15 cellular contexts compared by ENCODE assay signal in genomic region chr5:95723632-95724369, GRCh38. TPM values are rescaled to one million over a fixed set of nuclear protein-coding genes. Genes with fewer than 3 reads are reported as not detected.
DNase-seq lines count a peak whose midpoint lies in the region; ATAC-seq, FAIRE-seq and TF ChIP-seq lines count a peak whose summit lies in the region.
"Had no signal": no experiment of that assay in that cellular context is flagged by ENCODE, and none has a peak within 500 bp of the region (broad histone marks: within the 10 kb centered on the region; RNA-seq: fewer than 3 reads in every experiment).

No MANE protein-coding gene starts in this region.

- peak overlapping the region; percentile 63 for H2BK120ac ChIP-seq in IMR-90 (ENCODE audit: low read depth, low read length)

- H3K4me2 ChIP-seq in DND-41 (ENCODE audit: insufficient read depth, low read length) (peak overlapping the region; percentile 41; the same call in 1 of the 2 replicates), IMR-90 (ENCODE audit: low read depth, low read length) (no peak overlapping the region; the same call in 1 of the 2 replicates), astrocyte (ENCODE audit: low read length) (peak overlapping the region; percentile 20)

- peaks cover 7% of the 10 kb centered on the region; the same call in 1 of the 2 replicates for H3K9me1 ChIP-seq in IMR-90 (ENCODE audit: insufficient read depth, low read length)

- H4K5ac ChIP-seq in IMR-90 (ENCODE audit: low read depth, low read length), result peak overlapping the region; percentile 19

- no peaks in the 10 kb centered on the region for H3K9me3 ChIP-seq in DND-41 (ENCODE audit: insufficient read depth, low read length, severe bottlenecking)
- no peaks in the 10 kb centered on the region for H3K9me3 ChIP-seq in IMR-90 (ENCODE audit: control insufficient read depth, insufficient read depth, low read length)
- no peaks in the 10 kb centered on the region for H3K9me3 ChIP-seq in astrocyte (ENCODE audit: insufficient read depth, low read depth, low read length)
- H3K9me3 ChIP-seq: esophagus squamous epithelium had no signal

- H3K4me1 ChIP-seq in DND-41 (ENCODE audit: insufficient read depth, low read length) (peaks cover 44% of the 10 kb centered on the region), IMR-90 (ENCODE audit: control insufficient read depth, insufficient read depth, low read length) (peaks cover 24% of the 10 kb centered on the region), astrocyte (ENCODE audit: insufficient read depth, low read length) (peaks cover 35% of the 10 kb centered on the region)

- TF ChIP-seq CTCF in DND-41 (IDR thresholded peaks at IDR 0.05; ENCODE audit: borderline replicate concordance, extremely low read depth, low read length, poor library complexity, severe bottlenecking), result no peak
- no peak for TF ChIP-seq CTCF in IMR-90 (conservative IDR thresholded peaks at IDR 0.05; ENCODE audit: low read depth, low read length)
- no peak for TF ChIP-seq CTCF in astrocyte (IDR thresholded peaks at IDR 0.05; ENCODE audit: insufficient read depth, low read depth, low read length)
- no peak for TF ChIP-seq CTCF in activated CD8-positive, alpha-beta T cell treated with anti-CD3 and anti-CD28 coated beads for 36 hours (IDR thresholded peaks at IDR 0.05)

- H4K20me1 ChIP-seq in DND-41 (ENCODE audit: insufficient read depth, low read length) (no peaks in the 10 kb centered on the region), IMR-90 (ENCODE audit: insufficient read depth, low read length) (no peaks in the 10 kb centered on the region), astrocyte (ENCODE audit: insufficient read depth, low read length) (no peaks in the 10 kb centered on the region)

- H3K36me3 Mint-ChIP-seq in astrocyte (ENCODE audit: low read depth, unreplicated experiment), result no peaks in the 10 kb centered on the region
- H3K36me3 Mint-ChIP-seq in activated CD8-positive, alpha-beta T cell treated with anti-CD3 and anti-CD28 coated beads for 36 hours (ENCODE audit: low read depth), result no peaks in the 10 kb centered on the region
- H3K36me3 Mint-ChIP-seq: naive B cell had no signal

- H4K8ac ChIP-seq in IMR-90 (ENCODE audit: low read depth in 2 of 2, low read length in 2 of 2), result peak overlapping the region in 1 of 2 experiments; percentile 57; a peak in 2 of 4 replicates

- H3K27me3 ChIP-seq in DND-41 (ENCODE audit: insufficient read depth, low read length, poor library complexity), result no peaks in the 10 kb centered on the region
- no peaks in the 10 kb centered on the region for H3K27me3 ChIP-seq in IMR-90 (ENCODE audit: control insufficient read depth, insufficient read depth, low read length)
- no peaks in the 10 kb centered on the region for H3K27me3 ChIP-seq in astrocyte (ENCODE audit: insufficient read depth, low read length)
- H3K27me3 ChIP-seq: esophagus squamous epithelium had no signal

- no peak overlapping the region for H2AK9ac ChIP-seq in IMR-90 (replicated peaks; ENCODE audit: low read depth, low read length, poor library complexity)

- H3K79me1 ChIP-seq in IMR-90 (ENCODE audit: low read depth in 1 of 2, low read length in 2 of 2), result peaks cover 0 to 13% of the 10 kb centered on the region in 2 experiments; a peak in 2 of 4 replicates

- H3K4me3 ChIP-seq in DND-41 (ENCODE audit: low read depth in 1 of 2, low read length in 2 of 2), result no peak overlapping the region
- no peak overlapping the region for H3K4me3 ChIP-seq in IMR-90 (ENCODE audit: insufficient read depth, low read depth, low read length)
- H3K4me3 ChIP-seq in astrocyte (ENCODE audit: insufficient read depth, low read depth, low read length), result no peak overlapping the region
- H3K4me3 ChIP-seq: esophagus squamous epithelium had no signal

- peak overlapping the region; percentile 16; the same call in 1 of the 2 replicates for H2BK20ac ChIP-seq in IMR-90 (ENCODE audit: low read depth, low read length)

- BruUV-seq in IMR-90 (replicated peaks; lab: Mats Ljungman, UMichigan), result no TSS peak

- peak; percentile 99 for ATAC-seq in DND-41 (ENCODE audit: insufficient read depth, low read depth)
- peak; percentile 63 for ATAC-seq in IMR-90 (ENCODE audit: low read depth)
- no peak for ATAC-seq in HG03439 (IDR thresholded peaks at IDR 0.05; ENCODE audit: unreplicated experiment)
- no peak for ATAC-seq in activated CD8-positive, alpha-beta T cell treated with anti-CD3 and anti-CD28 coated beads for 36 hours

- H2AFZ ChIP-seq in DND-41 (ENCODE audit: low read depth, low read length) (no peak overlapping the region), IMR-90 (replicated peaks; ENCODE audit: low read length, poor library complexity) (no peak overlapping the region), astrocyte (ENCODE audit: low read depth, low read length) (no peak overlapping the region)

- DNase-seq in DND-41 (peak; percentile 63), IMR-90 (peak; percentile 58), astrocyte (ENCODE audit: low read depth) (peak; percentile 71), lung microvascular endothelial cell (ENCODE audit: low read depth in 2 of 2) (peak; percentile 9 to 38), NCI-H2171 treated with DMSO at 0.1 percent for 48 hours (lab: John Stamatoyannopoulos, UW) (no peak)
- DNase-seq in effector CD4-positive, alpha-beta T cell, result no peak
- no peak for DNase-seq in activated CD8-positive, alpha-beta T cell treated with anti-CD3 and anti-CD28 coated beads for 36 hours
- DNase-seq: activated CD4-positive, alpha-beta T cell treated with anti-CD3 and anti-CD28 coated beads, Interleukin-2, amount 10 ng/mL, durations not matched to agents 24 days and 14 days; activated effector memory CD4-positive, alpha-beta T cell treated with Interleukin-2 at 50 U/mL for 16 hours; esophagus squamous epithelium; immature natural killer cell; naive B cell; small intestine had no signal

- intact Hi-C loops in IMR-90 (cut with micrococcal nuclease), result no loop called here
- intact Hi-C loops in activated CD8-positive, alpha-beta T cell treated with anti-CD3 and anti-CD28 coated beads for 36 hours (cut with micrococcal nuclease), result no loop called here

- H3K27ac ChIP-seq in DND-41 (ENCODE audit: low read length) (peak overlapping the region; percentile 27), IMR-90 (ENCODE audit: insufficient read depth, low read length) (peak overlapping the region; percentile 52; the same call in 1 of the 2 replicates), astrocyte (ENCODE audit: low read depth, low read length) (no peak overlapping the region)

- H3K14ac ChIP-seq in IMR-90 (replicated peaks; ENCODE audit: low read depth, low read length), result peak overlapping the region; percentile 43; the same call in 1 of the 2 replicates

- POLR2A ChIA-PET in IMR-90 (lab: Charles Lee; ENCODE audit: unreplicated experiment), result no interaction called here
- POLR2A ChIA-PET in activated CD8-positive, alpha-beta T cell treated with anti-CD3 and anti-CD28 coated beads for 36 hours (lab: Charles Lee), result interaction anchor here (1.5 kb wide), 1 partner anchor 12 kb away, joined by 3 read pairs; no protein-coding TSS in a partner anchor

- peak overlapping the region; percentile 25 for H2BK5ac ChIP-seq in IMR-90 (ENCODE audit: low read depth, low read length, poor library complexity, severe bottlenecking)

- dilution Hi-C loops in IMR-90 (cut with HindIII; ENCODE audit: low sequenced_read_pairs, unreplicated experiment), result no loop called here

- H3K79me2 ChIP-seq in DND-41 (ENCODE audit: insufficient read depth, low read length) (no peaks in the 10 kb centered on the region), astrocyte (ENCODE audit: insufficient read depth, low read length) (no peaks in the 10 kb centered on the region)

- H3K23ac ChIP-seq in IMR-90 (ENCODE audit: low read depth, low read length), result no peak overlapping the region

- H3K9ac ChIP-seq in DND-41 (ENCODE audit: low read depth, low read length) (no peak overlapping the region), IMR-90 (ENCODE audit: low read depth, low read length) (no peak overlapping the region), astrocyte (ENCODE audit: low read length) (no peak overlapping the region)

- peaks cover 32% of the 10 kb centered on the region for H3K4me1 Mint-ChIP-seq in astrocyte (ENCODE audit: low read depth, unreplicated experiment)
- peaks cover 6% of the 10 kb centered on the region for H3K4me1 Mint-ChIP-seq in activated CD8-positive, alpha-beta T cell treated with anti-CD3 and anti-CD28 coated beads for 36 hours (ENCODE audit: low read depth)

- H2BK15ac ChIP-seq in IMR-90 (ENCODE audit: low read depth, low read length), result no peak overlapping the region

- H4K91ac ChIP-seq in IMR-90 (ENCODE audit: insufficient read depth, low read depth, low read length), result peak overlapping the region; percentile 5

- CTCF ChIA-PET in IMR-90 (lab: Yijun Ruan, JAX), result interaction anchor here (0.6 to 3.5 kb wide), 5 partner anchors 14 to 169 kb away, joined by 3 to 16 read pairs (median 3); partner anchors contain the start of genes ARSK and SKIC3
- CTCF ChIA-PET in activated CD8-positive, alpha-beta T cell treated with anti-CD3 and anti-CD28 coated beads for 36 hours (lab: Charles Lee), result interaction anchor here (1.1 to 2.2 kb wide), 3 partner anchors 11 to 57 kb away, joined by 3 to 7 read pairs (median 4); no protein-coding TSS in a partner anchor

- no peak for FAIRE-seq in astrocyte (lab: Jason Lieb, UNC)
- FAIRE-seq: small intestine, urothelium cell line had no signal

- no peak for TF ChIP-seq RAD21 in IMR-90 (IDR thresholded peaks at IDR 0.05; ENCODE audit: low read length)

- H3K9me3 Mint-ChIP-seq in astrocyte (ENCODE audit: unreplicated experiment), result no peaks in the 10 kb centered on the region
- H3K9me3 Mint-ChIP-seq in activated CD8-positive, alpha-beta T cell treated with anti-CD3 and anti-CD28 coated beads for 36 hours, result no peaks in the 10 kb centered on the region
- H3K9me3 Mint-ChIP-seq: activated CD4-positive, alpha-beta T cell treated with anti-CD3 and anti-CD28 coated beads, Interleukin-2, amount 10 ng/mL, durations not matched to agents 24 days and 14 days; immature natural killer cell; naive B cell had no signal

- peak overlapping the region; percentile 37 for H3K4me3 Mint-ChIP-seq in astrocyte (ENCODE audit: unreplicated experiment)
- no peak overlapping the region for H3K4me3 Mint-ChIP-seq in activated CD8-positive, alpha-beta T cell treated with anti-CD3 and anti-CD28 coated beads for 36 hours
- H3K4me3 Mint-ChIP-seq: activated CD4-positive, alpha-beta T cell treated with anti-CD3 and anti-CD28 coated beads, Interleukin-2, amount 10 ng/mL, durations not matched to agents 24 days and 14 days; immature natural killer cell had no signal

- in situ Hi-C loops in IMR-90 (cut with MboI; ENCODE audit: low sequenced_read_pairs), result no loop called here

- no peak for TF ChIP-seq POLR2A in IMR-90 (IDR thresholded peaks at IDR 0.05; ENCODE audit: low read depth, low read length)

- no peaks in the 10 kb centered on the region for H3K27me3 Mint-ChIP-seq in astrocyte (ENCODE audit: low read depth, unreplicated experiment)
- H3K27me3 Mint-ChIP-seq in activated CD8-positive, alpha-beta T cell treated with anti-CD3 and anti-CD28 coated beads for 36 hours, result peaks cover 8% of the 10 kb centered on the region
- H3K27me3 Mint-ChIP-seq: naive B cell had no signal

- whole genome bisulfite sequencing in IMR-90 (ENCODE audit: extremely low coverage in 2 of 2, insufficient read length in 1 of 2), 2 experiments, result no CpG with 5 or more reads among the region's 5 CpGs

- H3K4ac ChIP-seq in IMR-90 (ENCODE audit: low read depth, low read length), result peak overlapping the region; percentile 58

- H3K36me3 ChIP-seq in DND-41 (ENCODE audit: insufficient read depth, low read length) (no peaks in the 10 kb centered on the region), IMR-90 (ENCODE audit: control insufficient read depth, insufficient read depth, low read length) (no peaks in the 10 kb centered on the region), astrocyte (ENCODE audit: insufficient read depth, low read length) (no peaks in the 10 kb centered on the region)
- H3K36me3 ChIP-seq: esophagus squamous epithelium had no signal

- H2AK5ac ChIP-seq in IMR-90 (ENCODE audit: low read depth, low read length), result no peak overlapping the region

- peak overlapping the region; percentile 63 for H3K27ac Mint-ChIP-seq in astrocyte (ENCODE audit: unreplicated experiment)
- no peak overlapping the region for H3K27ac Mint-ChIP-seq in activated CD8-positive, alpha-beta T cell treated with anti-CD3 and anti-CD28 coated beads for 36 hours
- H3K27ac Mint-ChIP-seq: activated CD4-positive, alpha-beta T cell treated with anti-CD3 and anti-CD28 coated beads, Interleukin-2, amount 10 ng/mL, durations not matched to agents 24 days and 14 days; immature natural killer cell; naive B cell had no signal

- no peak overlapping the region for H3K56ac ChIP-seq in IMR-90 (ENCODE audit: extremely low read depth, insufficient read depth, low read length)

- peak overlapping the region; percentile 7 for H3K18ac ChIP-seq in IMR-90 (ENCODE audit: low read depth, low read length)

RNA-seq across cellular contexts. Expression of gene RHOBTB3, which starts 7.3 kb away (rescaled TPM):
- total RNA-seq in IMR-90 (2012; rRNA removed) (356 and 447 TPM in 2 replicates), astrocyte (65.7 and 73.8 TPM in 2 replicates), lung microvascular endothelial cell (25.2 and 40.5 TPM in 2 replicates)
- 117 and 118 TPM in 2 replicates for polyA plus RNA-seq in IMR-90 (2012; rRNA removed)
- 106 and 114 TPM in 2 replicates for polyA plus RNA-seq in IMR-90 (2012; cell fraction: cytosol; rRNA removed)
- polyA plus RNA-seq in IMR-90 (2012; cell fraction: nucleus; rRNA removed; ENCODE audit: low replicate concordance), result 115 and 315 TPM in 2 replicates
- 1 to 10 TPM in 1 of 2 experiments, under 1 TPM in 1; 0.50 to 1.1 TPM for total RNA-seq in activated CD8-positive, alpha-beta T cell treated with anti-CD3 and anti-CD28 coated beads for 36 hours

RNA-seq across cellular contexts. Expression of gene SPATA9, which starts 41.0 kb away (rescaled TPM):
- total RNA-seq in IMR-90 (2012; rRNA removed), result 0.72 and 0.83 TPM in 2 replicates
- 0.66 and 0.86 TPM in 2 replicates for polyA plus RNA-seq in IMR-90 (2012; rRNA removed)
- 0.16 and 0.25 TPM in 2 replicates for polyA plus RNA-seq in IMR-90 (2012; cell fraction: cytosol; rRNA removed)
- 0.21 and 2.0 TPM in 2 replicates for polyA plus RNA-seq in IMR-90 (2012; cell fraction: nucleus; rRNA removed; ENCODE audit: low replicate concordance)
- 0.26 and 0.98 TPM in 2 replicates for total RNA-seq in astrocyte
- total RNA-seq in lung microvascular endothelial cell, result not detected in 2 replicates
- not detected for total RNA-seq in activated CD8-positive, alpha-beta T cell treated with anti-CD3 and anti-CD28 coated beads for 36 hours
- total RNA-seq: activated CD4-positive, alpha-beta T cell treated with anti-CD3 and anti-CD28 coated beads, Interleukin-2, amount 10 ng/mL, durations not matched to agents 24 days and 14 days; esophagus squamous epithelium had no signal

Comparison
In these comparisons a context has a peak if more than half of its experiments do, and no peak if none do; other contexts are left out.
1. ATAC-seq: peak in DND-41 (single experiment) and IMR-90 (single experiment); none in HG03439 (single experiment) and activated CD8-positive, alpha-beta T cell treated with anti-CD3 and anti-CD28 coated beads for 36 hours (single experiment).
2. DNase-seq: peak in DND-41 (single experiment), IMR-90 (single experiment), astrocyte (single experiment) and lung microvascular endothelial cell (2 of 2); none in effector CD4-positive, alpha-beta T cell (single experiment), NCI-H2171 treated with DMSO at 0.1 percent for 48 hours (single experiment) and activated CD8-positive, alpha-beta T cell treated with anti-CD3 and anti-CD28 coated beads for 36 hours (single experiment).
3. RNA of gene RHOBTB3, which starts 7.3 kb away (total RNA-seq): 356 to 447 TPM in IMR-90, 65.7 to 73.8 TPM in astrocyte and 25.2 to 40.5 TPM in lung microvascular endothelial cell; 0.50 to 1.1 TPM in activated CD8-positive, alpha-beta T cell treated with anti-CD3 and anti-CD28 coated beads for 36 hours; every median in the first group is over 10 times any median in the second.